In the genomic region with DNA sequence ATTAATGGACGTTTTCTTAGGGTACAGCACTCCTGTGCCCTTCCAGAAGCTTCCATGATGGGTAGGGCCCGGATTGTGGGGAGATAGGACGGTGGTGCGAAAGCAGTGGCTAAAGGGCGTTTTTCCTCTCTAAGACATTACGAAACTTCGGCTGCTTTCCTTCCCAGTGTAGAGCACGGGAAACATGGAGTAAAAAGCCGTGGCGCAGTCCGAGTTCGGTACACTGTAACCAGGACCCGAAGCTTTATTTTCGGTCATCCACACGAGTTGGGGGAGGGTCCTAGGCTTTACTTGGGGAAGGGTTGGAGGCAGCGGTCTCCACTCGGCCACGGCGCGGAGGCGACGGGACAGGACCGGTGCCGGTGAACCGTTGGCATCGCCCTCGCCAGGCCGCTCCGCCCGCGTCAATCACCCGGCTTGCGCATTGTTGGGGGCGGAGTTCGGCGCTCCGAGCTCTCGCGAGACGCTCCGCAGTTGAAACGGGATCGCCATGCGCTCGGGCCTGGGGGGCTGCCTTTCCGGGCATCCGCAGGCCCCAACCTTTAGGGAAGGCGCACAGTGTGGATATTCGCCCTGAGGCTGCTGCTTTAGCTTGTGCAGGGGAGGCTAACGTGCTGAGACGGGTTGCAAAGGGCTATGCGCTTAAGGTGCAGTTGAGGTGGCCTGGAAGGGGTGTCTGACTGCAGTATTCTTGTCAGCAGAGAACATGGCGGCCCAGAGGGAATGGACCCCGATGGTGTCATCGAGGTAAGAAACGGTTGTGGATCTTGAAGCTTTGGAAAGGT, we compare ENCODE assay signal across 8 cellular contexts.
DNase-seq lines count a peak whose midpoint lies in the region; ATAC-seq and TF ChIP-seq lines count a peak whose summit lies in the region.

No MANE protein-coding gene starts in this region.

- H3K4me3 ChIP-seq in coronary artery: peak overlapping the region; percentile 96

- peak; percentile 45 for ATAC-seq in HG03039 (IDR thresholded peaks at IDR 0.05; ENCODE audit: unreplicated experiment)

- H3K27ac ChIP-seq in coronary artery: peak overlapping the region; percentile 96 to 98

- DNase-seq in SIG-M5 treated with dmso at 0.1 percent for 504 hours (lab: John Stamatoyannopoulos, UW; ENCODE audit: unreplicated experiment) (peak; percentile 62), SIG-M5 (lab: John Stamatoyannopoulos, UW) (no peak), NCI-H2227 (lab: John Stamatoyannopoulos, UW; ENCODE audit: unreplicated experiment) (peak; percentile 88), coronary artery (ENCODE audit: low spot score) (peak; percentile 90), left kidney (ENCODE audit: low read depth, low spot score) (peak; percentile 93)
- peak; percentile 84 for DNase-seq in activated CD4-positive, alpha-beta T cell treated with anti-CD3 and anti-CD28 coated beads for 48 hours
- peak; percentile 78 for DNase-seq in stimulated activated CD4-positive, alpha-beta T cell treated with anti-CD3 and anti-CD28 coated beads, Interleukin-1b, Interleukin-23, amount 100 ng/mL, for 48 hours

- TF ChIP-seq CTCF in coronary artery (IDR thresholded peaks at IDR 0.05): no peak
